In genomic region chrX:63744850-63745249, GRCh38 we compare ENCODE assay signal across 17 cellular contexts.
"Had no signal": no experiment of that assay in that cellular context is flagged by ENCODE, and none has a peak within 500 bp of the region (broad histone marks: within the 10 kb centered on the region; RNA-seq: fewer than 3 reads in every experiment).

No MANE protein-coding gene starts in this region.

- H3K4me3 ChIP-seq: hepatocyte, left lung, lung, thyroid gland had no signal

- H3K36me3 ChIP-seq: thyroid gland had no signal

- H3K9me3 ChIP-seq: left lung, thyroid gland had no signal

- H3K27ac ChIP-seq: foreskin keratinocyte, hepatocyte, left lung, thyroid gland, VCaP had no signal

- H3K4me1 ChIP-seq: foreskin keratinocyte, left lung had no signal

- ATAC-seq: activated CD4-positive, CD25-positive, alpha-beta regulatory T cell treated with anti-CD3 and anti-CD28 coated beads, Interleukin-2, amount 50 U/mL, for 24 hours; foreskin keratinocyte; left lung; naive thymus-derived CD4-positive, alpha-beta T cell had no signal

- H3K27me3 ChIP-seq: foreskin keratinocyte, hepatocyte, left lung, thyroid gland had no signal

- DNase-seq: activated CD4-positive, alpha-beta T cell treated with anti-CD3 and anti-CD28 coated beads, Interleukin-2, amount 50 U/mL, for 1 hour; activated naive CD4-positive, alpha-beta T cell treated with anti-CD3 and anti-CD28 coated beads for 36 hours; activated T-cell treated with anti-CD3 and anti-CD28 coated beads, Interleukin-2, amount 50 U/mL, for 48 hours; dermis blood vessel endothelial cell; effector CD8-positive, alpha-beta T cell; foreskin keratinocyte; kidney glomerular epithelial cell; left lung; naive thymus-derived CD4-positive, alpha-beta T cell; stimulated activated CD4-positive, alpha-beta T cell treated with anti-CD3 and anti-CD28 coated beads, Interleukin-12 subunit alpha, Interleukin-12 subunit beta, amount 100 ng/mL, for 4 hours; stimulated activated CD4-positive, alpha-beta T cell treated with anti-CD3 and anti-CD28 coated beads, Interleukin-4, amount 100 ng/mL, for 4 hours; substantia nigra; thyroid gland had no signal
